In genomic region chr10:60978287-60979115, GRCh38 we compare ENCODE assay signal across 12 cellular contexts. TPM values are rescaled to one million over a fixed set of nuclear protein-coding genes. Genes with fewer than 3 reads are reported as not detected.
DNase-seq lines count a peak whose midpoint lies in the region; ATAC-seq, FAIRE-seq and TF ChIP-seq lines count a peak whose summit lies in the region.
"Had no signal": no experiment of that assay in that cellular context is flagged by ENCODE, and none has a peak within 500 bp of the region (broad histone marks: within the 10 kb centered on the region; RNA-seq: fewer than 3 reads in every experiment).

No MANE protein-coding gene starts in this region.

- under 1% methylated on average over 7 of the region's 7 CpGs for WGBS in K562 (ENCODE audit: insufficient coverage, low coverage, missing lambda C conversion rate)

- CTCF ChIA-PET in CD8-positive, alpha-beta memory T cell (lab: Charles Lee) = no interaction called here
- CTCF ChIA-PET in K562 (lab: Yijun Ruan, JAX; ENCODE audit: low intra/inter-chr PET ratio) = no interaction called here

- TF ChIP-seq POLR2A in K562 (conservative IDR thresholded peaks at IDR 0.05) = no peak; the same call in 1 of the 2 replicates

- DNase-seq in CD8-positive, alpha-beta memory T cell = no peak
- DNase-seq in LHCN-M2 (ENCODE audit: low read depth) (peak; percentile 53), K562 (ENCODE audit: extremely low read depth in 1 of 4, low spot score in 3 of 4) (peak; percentile 25 to 94 (median 60)), AG08396 (ENCODE audit: low spot score) (no peak)
- no peak for DNase-seq in activated CD8-positive, alpha-beta memory T cell treated with anti-CD3 and anti-CD28 coated beads, Interleukin-2, amount 50 U/mL, for 4 hours
- DNase-seq: NCI-H1694 treated with DMSO at 0.1 percent for 48 hours had no signal

- no peaks in the 10 kb centered on the region for H3K36me3 ChIP-seq in CD8-positive, alpha-beta memory T cell (ENCODE audit: insufficient read depth, low read length)
- H3K36me3 ChIP-seq in K562 (ENCODE audit: control insufficient read depth, insufficient read depth, low read length) = no peaks in the 10 kb centered on the region

- TF ChIP-seq CTCF in K562 (IDR thresholded peaks at IDR 0.05 in 2 of 3, conservative IDR thresholded peaks at IDR 0.05 in 1 of 3; ENCODE audit: insufficient read depth in 2 of 3, low read depth in 1 of 3, low read length in 3 of 3) = no peak

- BruUV-seq in K562 (replicated peaks; lab: Mats Ljungman, UMichigan) = no TSS peak

- H3K9me1 ChIP-seq in K562 (ENCODE audit: control insufficient read depth, insufficient read depth, low read length) = no peaks in the 10 kb centered on the region

- no peaks in the 10 kb centered on the region for H3K27me3 ChIP-seq in CD8-positive, alpha-beta memory T cell (ENCODE audit: insufficient read depth, low read length, poor library complexity, severe bottlenecking)
- H3K27me3 ChIP-seq in K562 (ENCODE audit: control insufficient read depth in 2 of 2, insufficient read depth in 2 of 2, low read length in 2 of 2) = no peaks in the 10 kb centered on the region
- H3K27me3 ChIP-seq in layer of hippocampus (ENCODE audit: control insufficient read depth, insufficient read depth, low read length) = no peaks in the 10 kb centered on the region

- no peaks in the 10 kb centered on the region for H3K9me3 ChIP-seq in CD8-positive, alpha-beta memory T cell (ENCODE audit: low read length)
- no peaks in the 10 kb centered on the region for H3K9me3 ChIP-seq in K562 (replicated peaks; ENCODE audit: control insufficient read depth, insufficient read depth, low read depth, low read length)

- TF ChIP-seq EP300 in K562 (IDR thresholded peaks at IDR 0.05; ENCODE audit: low read length) = peak; percentile 98

- peak overlapping the region; percentile 56 for H3K4me2 ChIP-seq in K562 (ENCODE audit: insufficient read depth, low read length)

- POLR2A ChIA-PET in CD8-positive, alpha-beta memory T cell (lab: Charles Lee) = no interaction called here
- POLR2A ChIA-PET in K562 (lab: Yijun Ruan, JAX) = interaction anchor here (0.7 to 2.2 kb wide), 7 partner anchors 9 to 150 kb away, joined by 4 to 8 read pairs (median 4); no protein-coding TSS in a partner anchor

- in situ Hi-C loops in K562 (cut with MboI) = no loop called here

- H3K36me3 Mint-ChIP-seq in CD8-positive, alpha-beta memory T cell = no peaks in the 10 kb centered on the region

- peak overlapping the region; percentile 45 for H3K27ac ChIP-seq in CD8-positive, alpha-beta memory T cell (ENCODE audit: low read depth, low read length)
- peak overlapping the region; percentile 77 for H3K27ac ChIP-seq in K562 (ENCODE audit: extremely low read depth, low read depth, low read length)
- H3K27ac ChIP-seq in layer of hippocampus (ENCODE audit: low read depth, low read length) = peak overlapping the region; percentile 32
- H3K27ac ChIP-seq: HL-60, skin epidermis had no signal

- H3K4me3 ChIP-seq in CD8-positive, alpha-beta memory T cell (ENCODE audit: low read length) = no peak overlapping the region
- H3K4me3 ChIP-seq in K562 = no peak overlapping the region
- H3K4me3 ChIP-seq: skin epidermis had no signal

- peak overlapping the region; percentile 77 for H2AFZ ChIP-seq in K562 (ENCODE audit: low read depth, low read length)

- H3K9ac ChIP-seq in K562 (ENCODE audit: insufficient read depth in 1 of 2, low read depth in 2 of 2, low read length in 2 of 2) = peak overlapping the region in 1 of 2 experiments; percentile 50; a peak in 2 of 4 replicates

- no peaks in the 10 kb centered on the region for H3K27me3 Mint-ChIP-seq in CD8-positive, alpha-beta memory T cell

- H3K9me3 Mint-ChIP-seq in CD8-positive, alpha-beta memory T cell = no peaks in the 10 kb centered on the region

- peak; percentile 97 for FAIRE-seq in K562 (lab: Jason Lieb, UNC)
- FAIRE-seq: colon had no signal

- no peaks in the 10 kb centered on the region for H3K4me1 Mint-ChIP-seq in CD8-positive, alpha-beta memory T cell

- H3K4me1 ChIP-seq in CD8-positive, alpha-beta memory T cell (ENCODE audit: insufficient read depth, low read length) = no peaks in the 10 kb centered on the region
- H3K4me1 ChIP-seq in K562 (replicated peaks in 1 of 2; ENCODE audit: control insufficient read depth in 2 of 2, insufficient read depth in 2 of 2, low read length in 2 of 2) = peaks cover 14 to 59% of the 10 kb centered on the region in 2 experiments

- intact Hi-C loops in K562 (cut with micrococcal nuclease) = loop anchor here (5.0 kb wide), 1 partner anchor 789 kb away; no protein-coding TSS in a partner anchor

- H3K79me2 ChIP-seq in K562 (ENCODE audit: control insufficient read depth, insufficient read depth, low read length) = no peaks in the 10 kb centered on the region

- ATAC-seq in K562 (peak; percentile 95), GM21786 (IDR thresholded peaks at IDR 0.05; ENCODE audit: unreplicated experiment) (no peak), HG03354 (IDR thresholded peaks at IDR 0.05; ENCODE audit: poor library complexity, severe bottlenecking, unreplicated experiment) (no peak)

- no peak; a peak in 1 of 4 replicates for TF ChIP-seq RAD21 in K562 (CRISPR knock-in tag; conservative IDR thresholded peaks at IDR 0.05 in 1 of 2, IDR thresholded peaks at IDR 0.05 in 1 of 2)

- H3K4me3 Mint-ChIP-seq in CD8-positive, alpha-beta memory T cell = no peak overlapping the region

- no peaks in the 10 kb centered on the region for H4K20me1 ChIP-seq in K562 (replicated peaks; ENCODE audit: control insufficient read depth, insufficient read depth, low read length)

- no peak overlapping the region for H3K27ac Mint-ChIP-seq in CD8-positive, alpha-beta memory T cell

TF ChIP-seq in K562, 482 proteins besides CTCF, POLR2A, EP300 and RAD21 (continues in another document):
- TF ChIP-seq ZMIZ1 (IDR thresholded peaks at IDR 0.05; ENCODE audit: low read depth in 2 of 2, low read length in 2 of 2) (peak in 1 of 2 experiments; percentile 90; a peak in 2 of 4 replicates), POLR2AphosphoS5 (IDR thresholded peaks at IDR 0.05; ENCODE audit: control insufficient read depth, insufficient read depth, low read depth, low read length) (peak; percentile 85), ILF3 (IDR thresholded peaks at IDR 0.05; ENCODE audit: borderline replicate concordance) (peak; percentile 50; the same call in 1 of the 2 replicates), HDAC2 (IDR thresholded peaks at IDR 0.05) (peak; percentile 87; the same call in 1 of the 2 replicates)
- TF ChIP-seq, protein P1, sequence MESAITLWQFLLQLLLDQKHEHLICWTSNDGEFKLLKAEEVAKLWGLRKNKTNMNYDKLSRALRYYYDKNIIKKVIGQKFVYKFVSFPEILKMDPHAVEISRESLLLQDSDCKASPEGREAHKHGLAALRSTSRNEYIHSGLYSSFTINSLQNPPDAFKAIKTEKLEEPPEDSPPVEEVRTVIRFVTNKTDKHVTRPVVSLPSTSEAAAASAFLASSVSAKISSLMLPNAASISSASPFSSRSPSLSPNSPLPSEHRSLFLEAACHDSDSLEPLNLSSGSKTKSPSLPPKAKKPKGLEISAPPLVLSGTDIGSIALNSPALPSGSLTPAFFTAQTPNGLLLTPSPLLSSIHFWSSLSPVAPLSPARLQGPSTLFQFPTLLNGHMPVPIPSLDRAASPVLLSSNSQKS (CRISPR knock-in tag; IDR thresholded peaks at IDR 0.05) = 0 out of 2 replicates have a peak, but pooled peaks have one; percentile 66

RNA-seq across cellular contexts. Expression of gene RHOBTB1, which starts 34.5 kb away (rescaled TPM):
- total RNA-seq in CD8-positive, alpha-beta memory T cell = under 1 TPM; 0.04 to 0.07 TPM
- polyA plus RNA-seq in CD8-positive, alpha-beta memory T cell = not detected
- total RNA-seq in LHCN-M2 (2014; rRNA removed) = 19.1 and 20.0 TPM in 2 replicates
- polyA plus RNA-seq in LHCN-M2 (2012) = 25.1 TPM
- 11.2 and 15.6 TPM in 2 replicates for total RNA-seq in K562 (2011; cell fraction: chromatin; rRNA removed; ENCODE audit: low replicate concordance)
- total RNA-seq in K562 (2011; cell fraction: nucleolus; rRNA removed) = 5.0 and 5.5 TPM in 2 replicates
- total RNA-seq in K562 (2011; cell fraction: nucleoplasm; rRNA removed) = 4.9 and 5.2 TPM in 2 replicates
- 6.6 and 10.4 TPM in 2 replicates for total RNA-seq in K562 (2014; rRNA removed)
- 10.6 and 11.6 TPM in 2 replicates for total RNA-seq in K562 (2014; rRNA removed; fragmentation: Illumina TruSeq; extraction: Trizol)
- 8.8 and 9.2 TPM in 2 replicates for total RNA-seq in K562 (2015; rRNA removed; fragmentation: Illumina TruSeq; extraction: Trizol)
- total RNA-seq in K562 (2021) = 8.2 and 8.5 TPM in 2 replicates
- polyA plus RNA-seq in K562 (2011; rRNA removed) = 6.8 and 11.7 TPM in 2 replicates
- 3.3 and 3.5 TPM in 2 replicates for polyA plus RNA-seq in K562 (2011; cell fraction: cytosol; rRNA removed)
- 35.6 and 37.0 TPM in 2 replicates for polyA plus RNA-seq in K562 (2011; cell fraction: nucleus; rRNA removed)
- 5.4 and 9.0 TPM in 2 replicates for polyA plus RNA-seq in K562 (2012)
- polyA plus RNA-seq in K562 (2014; fragmentation: Illumina TruSeq; extraction: Trizol) = 7.3 and 9.3 TPM in 2 replicates
- 1 to 10 TPM; 1.7 to 3.8 TPM for polyA plus RNA-seq in K562 (2014; fragmentation: Nextera tagmentation; extraction: Ambion mirVana)
- 9.7 and 11.5 TPM in 2 replicates for polyA plus RNA-seq in K562 (2014; rRNA removed)
- 4.7 and 8.1 TPM in 2 replicates for polyA minus RNA-seq in K562 (2011; rRNA and poly(A)+ RNA removed)
- polyA minus RNA-seq in K562 (2011; cell fraction: cytosol; rRNA and poly(A)+ RNA removed) = 3.7 and 6.9 TPM in 2 replicates
- polyA minus RNA-seq in K562 (2011; cell fraction: nucleus; rRNA and poly(A)+ RNA removed) = 9.7 TPM in 2 replicates

Comparison
In these comparisons a context has a peak if more than half of its experiments do, and no peak if none do; other contexts are left out.
1. DNase-seq: peak in LHCN-M2 (single experiment) and K562 (4 of 4); none in CD8-positive, alpha-beta memory T cell (0 of 5), activated CD8-positive, alpha-beta memory T cell treated with anti-CD3 and anti-CD28 coated beads, Interleukin-2, amount 50 U/mL, for 4 hours (single experiment) and AG08396 (single experiment).
2. RNA of gene RHOBTB1, which starts 34.5 kb away (total RNA-seq): 19.1 to 20.0 TPM in LHCN-M2 and 4.9 to 15.6 TPM in K562; 0.04 to 0.07 TPM in CD8-positive, alpha-beta memory T cell; every median in the first group is over 4 times any median in the second.
3. Peak in every context shown above with its lines, with median percentiles within 50 percentile points of each other: H3K27ac ChIP-seq.